ENCODE assay signal across 9 cellular contexts in the genomic region with DNA sequence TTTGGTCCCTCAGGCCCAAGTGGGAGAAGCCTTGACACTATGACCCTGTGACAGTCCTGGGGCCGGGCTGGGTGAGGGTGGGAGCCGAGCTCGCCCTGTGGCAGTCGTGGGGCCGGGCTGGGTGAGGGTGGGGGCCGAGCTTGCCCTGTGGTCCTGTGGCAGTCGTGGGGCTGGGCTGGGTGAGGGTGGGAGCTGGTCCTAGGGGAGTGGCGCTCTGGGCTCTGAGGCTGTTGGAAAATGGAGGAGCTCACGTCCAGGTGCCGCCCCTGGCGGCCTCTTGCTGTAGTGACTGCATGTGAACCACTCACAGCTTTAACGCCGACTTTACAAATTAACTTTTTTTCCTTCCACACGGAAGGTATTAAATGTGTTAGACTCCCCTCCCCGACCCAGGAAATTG.
DNase-seq lines count a peak whose midpoint lies in the region; ATAC-seq and TF ChIP-seq lines count a peak whose summit lies in the region.
"Had no signal": no experiment of that assay in that cellular context is flagged by ENCODE, and none has a peak within 500 bp of the region (broad histone marks: within the 10 kb centered on the region; RNA-seq: fewer than 3 reads in every experiment).

No MANE protein-coding gene starts in this region.

- peaks cover 23% of the 10 kb centered on the region for H3K27me3 Mint-ChIP-seq in activated CD4-positive, alpha-beta memory T cell treated with anti-CD3 and anti-CD28 coated beads for 36 hours

- intact Hi-C loops in activated CD4-positive, alpha-beta memory T cell treated with anti-CD3 and anti-CD28 coated beads for 36 hours (cut with micrococcal nuclease): no loop called here
- intact Hi-C loops in left ventricle myocardium superior (cut with micrococcal nuclease): no loop called here

- H3K27me3 ChIP-seq in DND-41 (ENCODE audit: insufficient read depth, low read length, poor library complexity): no peaks in the 10 kb centered on the region

- ATAC-seq in DND-41 (ENCODE audit: insufficient read depth, low read depth): peak; percentile 60; the same call in 1 of the 3 replicates
- ATAC-seq in HG02798 (IDR thresholded peaks at IDR 0.05; ENCODE audit: poor library complexity, unreplicated experiment): peak; percentile 71
- peak; percentile 27 for ATAC-seq in left ventricle myocardium superior
- no peak for ATAC-seq in GM18502 (IDR thresholded peaks at IDR 0.05; ENCODE audit: poor library complexity, unreplicated experiment)

- no peak overlapping the region for H3K4me3 ChIP-seq in DND-41 (ENCODE audit: low read depth in 1 of 2, low read length in 2 of 2)

- TF ChIP-seq CTCF in DND-41 (IDR thresholded peaks at IDR 0.05; ENCODE audit: borderline replicate concordance, extremely low read depth, low read length, poor library complexity, severe bottlenecking): peak; percentile 27

- H3K4me2 ChIP-seq in DND-41 (ENCODE audit: insufficient read depth, low read length): no peak overlapping the region

- H3K4me1 Mint-ChIP-seq in activated CD4-positive, alpha-beta memory T cell treated with anti-CD3 and anti-CD28 coated beads for 36 hours (ENCODE audit: low read depth): no peaks in the 10 kb centered on the region

- DNase-seq in DND-41 (no peak), left ventricle myocardium superior (no peak), NCI-H2171 (lab: John Stamatoyannopoulos, UW) (no peak)
- peak; percentile 60 for DNase-seq in activated CD4-positive, alpha-beta memory T cell treated with anti-CD3 and anti-CD28 coated beads for 36 hours
- DNase-seq in stimulated activated CD4-positive, alpha-beta T cell treated with anti-CD3 and anti-CD28 coated beads, Interleukin-2, amount 100 ng/mL, for 4 hours (ENCODE audit: low read depth): peak; percentile 12
- no peak for DNase-seq in central memory CD4-positive, alpha-beta T cell

- POLR2A ChIA-PET in activated CD4-positive, alpha-beta memory T cell treated with anti-CD3 and anti-CD28 coated beads for 36 hours (lab: Charles Lee): no interaction called here

- H3K27ac ChIP-seq in DND-41 (ENCODE audit: low read length): no peak overlapping the region

- no peaks in the 10 kb centered on the region for H3K79me2 ChIP-seq in DND-41 (ENCODE audit: insufficient read depth, low read length)

- H3K4me1 ChIP-seq in DND-41 (ENCODE audit: insufficient read depth, low read length): no peaks in the 10 kb centered on the region

- no peaks in the 10 kb centered on the region for H3K9me3 Mint-ChIP-seq in activated CD4-positive, alpha-beta memory T cell treated with anti-CD3 and anti-CD28 coated beads for 36 hours
- H3K9me3 Mint-ChIP-seq: IgD-negative memory B cell had no signal

- no peak overlapping the region for H3K9ac ChIP-seq in DND-41 (ENCODE audit: low read depth, low read length)

- H3K27ac Mint-ChIP-seq in activated CD4-positive, alpha-beta memory T cell treated with anti-CD3 and anti-CD28 coated beads for 36 hours: no peak overlapping the region
- H3K27ac Mint-ChIP-seq: IgD-negative memory B cell had no signal

- H3K9me3 ChIP-seq in DND-41 (ENCODE audit: insufficient read depth, low read length, severe bottlenecking): no peaks in the 10 kb centered on the region

- H2AFZ ChIP-seq in DND-41 (ENCODE audit: low read depth, low read length): no peak overlapping the region

- CTCF ChIA-PET in activated CD4-positive, alpha-beta memory T cell treated with anti-CD3 and anti-CD28 coated beads for 36 hours (lab: Charles Lee): interaction anchor here (0.6 to 2.6 kb wide), 23 partner anchors 9 to 335 kb away, joined by 3 to 28 read pairs (median 3); no protein-coding TSS in a partner anchor

- no peaks in the 10 kb centered on the region for H4K20me1 ChIP-seq in DND-41 (ENCODE audit: insufficient read depth, low read length)

- H3K36me3 Mint-ChIP-seq in activated CD4-positive, alpha-beta memory T cell treated with anti-CD3 and anti-CD28 coated beads for 36 hours: no peaks in the 10 kb centered on the region

- H3K4me3 Mint-ChIP-seq in activated CD4-positive, alpha-beta memory T cell treated with anti-CD3 and anti-CD28 coated beads for 36 hours: no peak overlapping the region
- H3K4me3 Mint-ChIP-seq: IgD-negative memory B cell had no signal

- H3K36me3 ChIP-seq in DND-41 (ENCODE audit: insufficient read depth, low read length): no peaks in the 10 kb centered on the region

Comparison
In these comparisons a context has a peak if more than half of its experiments do, and no peak if none do; other contexts are left out.
1. DNase-seq: peak in activated CD4-positive, alpha-beta memory T cell treated with anti-CD3 and anti-CD28 coated beads for 36 hours (single experiment) and stimulated activated CD4-positive, alpha-beta T cell treated with anti-CD3 and anti-CD28 coated beads, Interleukin-2, amount 100 ng/mL, for 4 hours (single experiment); none in DND-41 (single experiment), left ventricle myocardium superior (single experiment), central memory CD4-positive, alpha-beta T cell (single experiment) and NCI-H2171 (single experiment).